In the genomic region with DNA sequence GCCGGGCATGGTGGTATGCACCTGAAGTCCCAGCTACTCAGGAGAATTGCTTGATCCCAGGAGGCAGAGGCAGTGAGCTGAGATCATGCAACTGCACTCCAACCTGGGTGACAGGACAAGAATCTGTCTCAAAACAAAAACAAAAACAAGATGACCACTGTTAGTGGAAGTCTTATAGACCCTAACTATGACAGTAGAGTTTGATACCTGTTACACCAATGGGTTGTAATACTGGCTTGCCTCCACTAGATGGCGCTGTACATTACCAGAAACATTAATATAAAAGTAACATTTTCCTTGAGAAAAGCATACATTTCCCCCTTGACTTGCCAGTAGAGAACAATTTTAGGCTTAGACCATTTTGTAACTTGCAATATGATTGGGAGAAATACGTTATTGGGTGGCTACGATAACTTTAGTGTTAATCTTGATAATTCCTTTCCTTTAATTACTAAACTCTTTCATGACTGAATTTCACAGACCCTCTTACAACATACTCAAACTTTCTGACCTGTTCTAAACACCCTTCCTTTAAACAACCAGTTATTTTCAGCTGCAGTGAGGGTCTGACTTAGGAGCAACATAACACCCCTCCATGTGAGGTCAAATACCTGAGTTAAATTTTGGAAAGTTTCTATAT, we compare ENCODE assay signal across 8 cellular contexts. TPM values are rescaled to one million over a fixed set of nuclear protein-coding genes. Genes with fewer than 3 reads are reported as not detected.
DNase-seq lines count a peak whose midpoint lies in the region; ATAC-seq, FAIRE-seq and TF ChIP-seq lines count a peak whose summit lies in the region.

No MANE protein-coding gene starts in this region.

- no peak for FAIRE-seq in HTR-8/SVneo (lab: Jason Lieb, UNC)

- peak; percentile 96 for TF ChIP-seq CTCF in parathyroid adenoma (IDR thresholded peaks at IDR 0.05)

- DNase-seq in activated T-helper 1 cell treated with Interleukin-2 at 50 U/mL for 16 hours (ENCODE audit: low read depth): peak; percentile 8
- DNase-seq in activated T-helper 1 cell treated with anti-CD3 and anti-CD28 coated beads, Interleukin-12 subunit alpha, Interleukin-12 subunit beta, Interleukin-2, Interleukin-4 antibody, amounts not matched to agents 30 ng/mL and 10 ng/mL and 1 ng/mL, durations not matched to agents 14 hours and 24 hours and 36 hours (ENCODE audit: low spot score): no peak
- DNase-seq in NCI-H1092 treated with DMSO at 0.1 percent for 48 hours (lab: John Stamatoyannopoulos, UW): peak; percentile 47
- peak; percentile 67 for DNase-seq in activated CD4-positive, alpha-beta T cell treated with anti-CD3 and anti-CD28 coated beads for 48 hours
- peak; percentile 62 to 79 for DNase-seq in erythroblast (lab: John Stamatoyannopoulos, UW)
- DNase-seq in HTR-8/SVneo (ENCODE audit: insufficient read length, low spot score): no peak

- no peak overlapping the region for H3K4me3 Mint-ChIP-seq in activated T-helper 1 cell treated with anti-CD3 and anti-CD28 coated beads, Interleukin-12 subunit alpha, Interleukin-12 subunit beta, Interleukin-2, Interleukin-4 antibody, amounts not matched to agents 30 ng/mL and 10 ng/mL and 1 ng/mL, durations not matched to agents 14 hours and 24 hours and 36 hours

- H3K27ac Mint-ChIP-seq in activated T-helper 1 cell treated with anti-CD3 and anti-CD28 coated beads, Interleukin-12 subunit alpha, Interleukin-12 subunit beta, Interleukin-2, Interleukin-4 antibody, amounts not matched to agents 30 ng/mL and 10 ng/mL and 1 ng/mL, durations not matched to agents 14 hours and 24 hours and 36 hours: no peak overlapping the region

- no peak for ATAC-seq in HG02623 (IDR thresholded peaks at IDR 0.05; ENCODE audit: unreplicated experiment)

- intact Hi-C loops in activated T-helper 1 cell treated with anti-CD3 and anti-CD28 coated beads, Interleukin-12 subunit alpha, Interleukin-12 subunit beta, Interleukin-2, Interleukin-4 antibody, amounts not matched to agents 30 ng/mL and 10 ng/mL and 1 ng/mL, durations not matched to agents 14 hours and 24 hours and 36 hours (cut with micrococcal nuclease): loop anchor here (1.0 kb wide), 4 partner anchors 78 to 236 kb away; no protein-coding TSS in a partner anchor

- no peaks in the 10 kb centered on the region for H3K4me1 Mint-ChIP-seq in activated T-helper 1 cell treated with anti-CD3 and anti-CD28 coated beads, Interleukin-12 subunit alpha, Interleukin-12 subunit beta, Interleukin-2, Interleukin-4 antibody, amounts not matched to agents 30 ng/mL and 10 ng/mL and 1 ng/mL, durations not matched to agents 14 hours and 24 hours and 36 hours (ENCODE audit: low read depth)

- no peaks in the 10 kb centered on the region for H3K9me3 Mint-ChIP-seq in activated T-helper 1 cell treated with anti-CD3 and anti-CD28 coated beads, Interleukin-12 subunit alpha, Interleukin-12 subunit beta, Interleukin-2, Interleukin-4 antibody, amounts not matched to agents 30 ng/mL and 10 ng/mL and 1 ng/mL, durations not matched to agents 14 hours and 24 hours and 36 hours

- H3K9me3 ChIP-seq in parathyroid adenoma (ENCODE audit: control insufficient read depth, low read length): no peaks in the 10 kb centered on the region

- H3K27ac ChIP-seq in parathyroid adenoma: no peak overlapping the region

- TF ChIP-seq POLR2A in erythroblast (IDR thresholded peaks at IDR 0.05; ENCODE audit: low read length): no peak

- H3K36me3 ChIP-seq in parathyroid adenoma (ENCODE audit: control insufficient read depth, insufficient read depth, low read length): no peaks in the 10 kb centered on the region

- no peaks in the 10 kb centered on the region for H3K27me3 ChIP-seq in parathyroid adenoma (ENCODE audit: control insufficient read depth, insufficient read depth, low read length)

- H3K79me2 ChIP-seq in parathyroid adenoma: no peaks in the 10 kb centered on the region

- H3K4me3 ChIP-seq in parathyroid adenoma (ENCODE audit: low read depth, low read length): no peak overlapping the region

- no peak overlapping the region for H3K9ac ChIP-seq in parathyroid adenoma

- peaks cover 2% of the 10 kb centered on the region for H3K27me3 Mint-ChIP-seq in activated T-helper 1 cell treated with anti-CD3 and anti-CD28 coated beads, Interleukin-12 subunit alpha, Interleukin-12 subunit beta, Interleukin-2, Interleukin-4 antibody, amounts not matched to agents 30 ng/mL and 10 ng/mL and 1 ng/mL, durations not matched to agents 14 hours and 24 hours and 36 hours (ENCODE audit: insufficient read depth)

- no peaks in the 10 kb centered on the region for H3K36me3 Mint-ChIP-seq in activated T-helper 1 cell treated with anti-CD3 and anti-CD28 coated beads, Interleukin-12 subunit alpha, Interleukin-12 subunit beta, Interleukin-2, Interleukin-4 antibody, amounts not matched to agents 30 ng/mL and 10 ng/mL and 1 ng/mL, durations not matched to agents 14 hours and 24 hours and 36 hours (ENCODE audit: low read depth)

- no peak overlapping the region for H2AFZ ChIP-seq in parathyroid adenoma

- H3K4me2 ChIP-seq in parathyroid adenoma (ENCODE audit: low read length): no peak overlapping the region

- no peaks in the 10 kb centered on the region for H3K4me1 ChIP-seq in parathyroid adenoma

RNA-seq across cellular contexts. Expression of a gene that starts 19.5 kb away (rescaled TPM):
- total RNA-seq in activated T-helper 1 cell treated with anti-CD3 and anti-CD28 coated beads, Interleukin-12 subunit alpha, Interleukin-12 subunit beta, Interleukin-2, Interleukin-4 antibody, amounts not matched to agents 30 ng/mL and 10 ng/mL and 1 ng/mL, durations not matched to agents 14 hours and 24 hours and 36 hours: not detected in 2 replicates

RNA-seq across cellular contexts. Expression of a gene that starts 56.8 kb away (rescaled TPM):
- 1.8 and 3.0 TPM in 2 replicates for total RNA-seq in activated T-helper 1 cell treated with anti-CD3 and anti-CD28 coated beads, Interleukin-12 subunit alpha, Interleukin-12 subunit beta, Interleukin-2, Interleukin-4 antibody, amounts not matched to agents 30 ng/mL and 10 ng/mL and 1 ng/mL, durations not matched to agents 14 hours and 24 hours and 36 hours

Comparison
In these comparisons a context has a peak if more than half of its experiments do, and no peak if none do; other contexts are left out.
1. DNase-seq: peak in activated T-helper 1 cell treated with Interleukin-2 at 50 U/mL for 16 hours (single experiment), NCI-H1092 treated with DMSO at 0.1 percent for 48 hours (single experiment), activated CD4-positive, alpha-beta T cell treated with anti-CD3 and anti-CD28 coated beads for 48 hours (single experiment) and erythroblast (2 of 2); none in activated T-helper 1 cell treated with anti-CD3 and anti-CD28 coated beads, Interleukin-12 subunit alpha, Interleukin-12 subunit beta, Interleukin-2, Interleukin-4 antibody, amounts not matched to agents 30 ng/mL and 10 ng/mL and 1 ng/mL, durations not matched to agents 14 hours and 24 hours and 36 hours (single experiment) and HTR-8/SVneo (single experiment).